Comparison of ENCODE assay signal across 31 cellular contexts in the genomic region with DNA sequence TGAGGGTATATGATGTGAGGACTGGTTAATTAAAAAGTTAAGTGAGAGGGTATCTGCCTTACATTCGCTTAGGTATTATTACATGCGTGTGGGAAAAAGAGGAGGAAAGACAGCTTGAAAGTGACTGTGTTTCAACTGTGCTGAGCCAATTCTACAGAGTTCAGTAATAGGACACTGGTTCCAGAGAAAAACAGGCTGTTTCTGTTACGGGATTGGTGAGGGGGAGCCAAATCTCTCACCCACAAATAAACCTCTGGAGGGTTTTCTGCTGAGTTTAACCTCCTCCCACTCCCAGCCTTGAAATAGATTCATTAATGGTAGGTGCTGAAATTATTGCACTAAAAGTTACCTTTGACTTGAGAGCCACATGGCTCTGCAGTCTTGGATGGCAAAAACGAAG. TPM values are rescaled to one million over a fixed set of nuclear protein-coding genes. Genes with fewer than 3 reads are reported as not detected.
"Had no signal": no experiment of that assay in that cellular context is flagged by ENCODE, and none has a peak within 500 bp of the region (broad histone marks: within the 10 kb centered on the region; RNA-seq: fewer than 3 reads in every experiment).

No MANE protein-coding gene starts in this region.

- H3K27ac ChIP-seq: colonic mucosa, esophagus muscularis mucosa, foreskin keratinocyte, gastroesophageal sphincter, heart left ventricle, hepatocyte, parathyroid adenoma, skin epidermis, spleen, tibial artery had no signal

- H3K36me3 ChIP-seq: colonic mucosa, esophagus muscularis mucosa, gastroesophageal sphincter, heart left ventricle, spleen, tibial artery had no signal

- H3K79me2 ChIP-seq: hepatocyte, parathyroid adenoma had no signal

- H3K9ac ChIP-seq: parathyroid adenoma had no signal

- H2AFZ ChIP-seq: hepatocyte, parathyroid adenoma had no signal

- H3K4me3 ChIP-seq: colonic mucosa, esophagus muscularis mucosa, gastroesophageal sphincter, heart left ventricle, hepatocyte, mucosa of descending colon, skin epidermis, spleen, testis, tibial artery had no signal

- H3K4me1 ChIP-seq: colonic mucosa, esophagus muscularis mucosa, foreskin keratinocyte, gastroesophageal sphincter, heart left ventricle, parathyroid adenoma, testis, tibial artery had no signal

- DNase-seq: colonic mucosa; effector memory CD4-positive, alpha-beta T cell; foreskin keratinocyte; heart left ventricle; kidney; mesenchymal stem cell; mucosa of descending colon; naive B cell; spleen; stimulated activated CD4-positive, alpha-beta T cell treated with anti-CD3 and anti-CD28 coated beads, Interleukin-4, amount 100 ng/mL, for 4 hours; stimulated activated naive CD8-positive, alpha-beta T cell treated with anti-CD3 and anti-CD28 coated beads, Interleukin-15, Interleukin-2, amounts not matched to agents 100 U/mL and 50 U/mL, for 24 hours; substantia nigra; testis; tibial artery had no signal

- FAIRE-seq: endothelial cell of umbilical vein, kidney, urothelium cell line had no signal

- H3K4me2 ChIP-seq: hepatocyte had no signal

- ATAC-seq: foreskin keratinocyte; gastroesophageal sphincter; mucosa of descending colon; natural killer cell treated with Interleukin-12 subunit alpha and Interleukin-12 subunit beta and Interleukin-15 and Interleukin-18, amount 100 ng/mL, for 72 hours; stimulated activated memory B cell treated with anti-CD40 and anti-IgM and Interleukin-4, amounts not matched to agents 10 μg/mL and 1 μg/mL and 100 μg/mL, for 72 hours; stimulated activated naive CD8-positive, alpha-beta T cell treated with anti-CD3 and anti-CD28 coated beads, Interleukin-15, Interleukin-2, amounts not matched to agents 100 U/mL and 50 U/mL, for 24 hours had no signal

- H3K9me3 ChIP-seq: colonic mucosa, esophagus muscularis mucosa, gastroesophageal sphincter, heart left ventricle, mucosa of descending colon, spleen, testis, tibial artery had no signal

- H3K27me3 ChIP-seq: testis had no signal

RNA-seq across cellular contexts. Expression of gene KRT26, which starts 3.9 kb away (rescaled TPM):
- total RNA-seq: chondrocyte; colonic mucosa; endothelial cell of umbilical vein; epithelial cell of proximal tubule; esophagus muscularis mucosa; fibroblast of lung; foreskin keratinocyte; gastroesophageal sphincter; heart left ventricle; hepatocyte; kidney; lung microvascular endothelial cell; mesothelial cell of epicardium; mucosa of descending colon; natural killer cell treated with Interleukin-12 subunit alpha and Interleukin-12 subunit beta and Interleukin-15 and Interleukin-18, amount 100 ng/mL, for 72 hours; neural crest cell; osteoblast; progenitor cell of endocrine pancreas; spleen had no signal
- polyA plus RNA-seq: endothelial cell of umbilical vein, fibroblast of lung, foreskin keratinocyte, heart left ventricle, hepatocyte, spleen had no signal

RNA-seq across cellular contexts. Expression of gene KRT27, which starts 6.4 kb away (rescaled TPM):
- total RNA-seq: chondrocyte; colonic mucosa; endothelial cell of umbilical vein; epithelial cell of proximal tubule; esophagus muscularis mucosa; fibroblast of lung; foreskin keratinocyte; gastroesophageal sphincter; heart left ventricle; hepatocyte; kidney; lung microvascular endothelial cell; mesothelial cell of epicardium; mucosa of descending colon; natural killer cell treated with Interleukin-12 subunit alpha and Interleukin-12 subunit beta and Interleukin-15 and Interleukin-18, amount 100 ng/mL, for 72 hours; neural crest cell; osteoblast; progenitor cell of endocrine pancreas; spleen had no signal
- polyA plus RNA-seq: endothelial cell of umbilical vein, fibroblast of lung, foreskin keratinocyte, heart left ventricle, hepatocyte had no signal

RNA-seq across cellular contexts. Expression of gene KRT25, which starts 20.8 kb away (rescaled TPM):
- total RNA-seq: chondrocyte; colonic mucosa; endothelial cell of umbilical vein; esophagus muscularis mucosa; fibroblast of lung; foreskin keratinocyte; gastroesophageal sphincter; heart left ventricle; hepatocyte; kidney; lung microvascular endothelial cell; mesothelial cell of epicardium; mucosa of descending colon; natural killer cell treated with Interleukin-12 subunit alpha and Interleukin-12 subunit beta and Interleukin-15 and Interleukin-18, amount 100 ng/mL, for 72 hours; neural crest cell; osteoblast; progenitor cell of endocrine pancreas; spleen had no signal
- polyA plus RNA-seq: endothelial cell of umbilical vein, fibroblast of lung, foreskin keratinocyte, heart left ventricle, hepatocyte, spleen had no signal

RNA-seq across cellular contexts. Expression of gene KRT28, which starts 23.8 kb away (rescaled TPM):
- total RNA-seq: chondrocyte; colonic mucosa; endothelial cell of umbilical vein; epithelial cell of proximal tubule; esophagus muscularis mucosa; fibroblast of lung; foreskin keratinocyte; gastroesophageal sphincter; heart left ventricle; hepatocyte; kidney; lung microvascular endothelial cell; mesothelial cell of epicardium; mucosa of descending colon; natural killer cell treated with Interleukin-12 subunit alpha and Interleukin-12 subunit beta and Interleukin-15 and Interleukin-18, amount 100 ng/mL, for 72 hours; neural crest cell; osteoblast; progenitor cell of endocrine pancreas; spleen had no signal
- polyA plus RNA-seq: endothelial cell of umbilical vein, fibroblast of lung, foreskin keratinocyte, heart left ventricle, hepatocyte, spleen had no signal
